ENCODE assay signal across 27 cellular contexts in genomic region chr5:105145152-105145551, GRCh38.
"Had no signal": no experiment of that assay in that cellular context is flagged by ENCODE, and none has a peak within 500 bp of the region (broad histone marks: within the 10 kb centered on the region; RNA-seq: fewer than 3 reads in every experiment).

No MANE protein-coding gene starts in this region.

- H3K36me3 ChIP-seq: colonic mucosa, esophagus muscularis mucosa, esophagus squamous epithelium, gastrocnemius medialis, gastroesophageal sphincter, heart left ventricle, heart right ventricle had no signal

- H3K27ac ChIP-seq: colonic mucosa, coronary artery, dorsolateral prefrontal cortex, epithelial cell of prostate, esophagus muscularis mucosa, esophagus squamous epithelium, foreskin keratinocyte, gastrocnemius medialis, gastroesophageal sphincter, heart left ventricle, heart right ventricle had no signal

- H3K9me3 ChIP-seq: colonic mucosa, esophagus muscularis mucosa, esophagus squamous epithelium, gastrocnemius medialis, gastroesophageal sphincter had no signal

- ATAC-seq: effector memory CD8-positive, alpha-beta T cell; esophagus mucosa; foreskin keratinocyte; gastrocnemius medialis; gastroesophageal sphincter; heart left ventricle; heart right ventricle had no signal

- H3K4me1 ChIP-seq: colonic mucosa, esophagus muscularis mucosa, esophagus squamous epithelium, foreskin keratinocyte, gastrocnemius medialis, gastroesophageal sphincter, heart left ventricle, heart right ventricle had no signal

- H3K4me3 ChIP-seq: colonic mucosa, coronary artery, dorsolateral prefrontal cortex, esophagus muscularis mucosa, esophagus squamous epithelium, gastrocnemius medialis, gastroesophageal sphincter, heart left ventricle, heart right ventricle had no signal

- DNase-seq: colonic mucosa; cortex of kidney; dermis blood vessel endothelial cell; dorsolateral prefrontal cortex; effector CD4-positive, alpha-beta T cell; effector CD8-positive, alpha-beta T cell; effector memory CD4-positive, alpha-beta T cell; effector memory CD8-positive, alpha-beta T cell; endodermal cell; erythroblast; esophagus squamous epithelium; foreskin fibroblast; foreskin keratinocyte; foreskin melanocyte; gastrocnemius medialis; glutamatergic neuron; head of caudate nucleus; heart left ventricle; heart right ventricle had no signal

- FAIRE-seq: colon, endometrium, endothelial cell of umbilical vein had no signal

- H3K27me3 ChIP-seq: colonic mucosa, dorsolateral prefrontal cortex, esophagus muscularis mucosa, esophagus squamous epithelium, foreskin keratinocyte, gastrocnemius medialis, gastroesophageal sphincter, heart left ventricle, heart right ventricle had no signal
